Comparison of ENCODE assay signal across 9 cellular contexts in the genomic region with DNA sequence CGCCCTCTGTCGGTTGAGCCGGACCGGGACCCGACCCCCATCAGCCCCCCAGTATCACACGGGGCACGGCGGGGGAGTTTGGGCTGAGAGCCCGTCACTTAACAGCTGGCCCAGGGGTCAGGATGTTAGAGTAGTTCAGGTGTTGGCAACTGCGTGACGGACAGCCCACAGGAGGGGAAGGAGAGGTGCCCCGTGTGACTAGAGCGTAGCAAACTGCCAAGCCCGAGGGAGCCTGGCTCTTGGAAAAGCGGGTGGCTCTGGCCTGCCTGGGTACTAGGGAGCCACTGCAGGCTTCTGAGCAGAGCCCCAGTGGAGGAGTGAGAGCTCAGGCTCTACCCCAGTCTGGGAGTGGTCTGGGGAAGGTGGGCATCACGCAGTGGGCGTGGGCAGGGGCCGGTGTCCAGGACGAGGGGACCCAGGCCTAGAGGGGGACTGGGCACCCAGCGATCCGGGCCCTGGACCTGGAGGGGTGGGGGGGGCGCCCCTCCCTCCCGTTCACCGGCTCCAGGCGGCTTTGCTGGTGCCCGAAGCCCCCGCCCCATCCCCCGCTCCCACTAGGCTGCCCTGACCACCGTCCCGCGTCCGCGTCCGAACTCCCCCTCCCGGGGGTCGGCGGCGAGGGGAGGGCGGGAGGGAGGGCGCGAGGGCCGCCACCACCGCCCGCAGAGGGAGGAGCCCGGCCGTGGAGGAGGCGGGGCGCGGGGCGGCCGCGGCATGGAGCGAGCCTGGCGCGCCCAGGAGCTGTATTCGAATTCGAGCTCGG. TPM values are rescaled to one million over a fixed set of nuclear protein-coding genes. Genes with fewer than 3 reads are reported as not detected.
DNase-seq lines count a peak whose midpoint lies in the region; ATAC-seq, FAIRE-seq and TF ChIP-seq lines count a peak whose summit lies in the region.
"Had no signal": no experiment of that assay in that cellular context is flagged by ENCODE, and none has a peak within 500 bp of the region (broad histone marks: within the 10 kb centered on the region; RNA-seq: fewer than 3 reads in every experiment).

No MANE protein-coding gene starts in this region.

- intact Hi-C loops in kidney (cut with DNase I), result no loop called here

- DNase-seq in DMS79 treated with DMSO at 0.1 percent for 48 hours (lab: John Stamatoyannopoulos, UW), result peak; percentile 0
- no peak for DNase-seq in DMS79 (lab: John Stamatoyannopoulos, UW)
- no peak for DNase-seq in caudate nucleus (lab: John Stamatoyannopoulos, UW)
- DNase-seq in kidney, result peak; percentile 72
- peak in 5 of 49 donors; percentile 29 to 73 (median 51) for DNase-seq in substantia nigra (lab: John Stamatoyannopoulos, UW)
- no peak for DNase-seq in NCI-H774 (lab: John Stamatoyannopoulos, UW)
- no peak for DNase-seq in middle frontal gyrus (ENCODE audit: extremely low spot score, low spot score)

- peaks cover 11 to 22% of the 10 kb centered on the region in 2 donors for H3K4me1 ChIP-seq in kidney (ENCODE audit: control insufficient read depth in 1 of 2, insufficient read depth in 1 of 2, low read depth in 1 of 2, low read length in 2 of 2)

- H3K9ac ChIP-seq in kidney (ENCODE audit: low read length in 2 of 2), result no peak overlapping the region

- no peaks in the 10 kb centered on the region for H3K9me3 ChIP-seq in kidney (ENCODE audit: control insufficient read depth in 1 of 2, low read length in 2 of 2)

- no peak for FAIRE-seq in kidney (lab: Jason Lieb, UNC)
- FAIRE-seq: A204.1 had no signal

- H3K4me3 ChIP-seq in kidney (ENCODE audit: low read length in 2 of 2), result peak overlapping the region in 1 of 2 donors; percentile 32

- peaks cover 0 to 2% of the 10 kb centered on the region in 2 donors for H3K36me3 ChIP-seq in kidney (ENCODE audit: control insufficient read depth in 1 of 2, insufficient read depth in 2 of 2, low read length in 2 of 2)

- no peak for ATAC-seq in HG03280 (IDR thresholded peaks at IDR 0.05; ENCODE audit: unreplicated experiment)

- H3K27ac ChIP-seq in caudate nucleus (ENCODE audit: low read depth, low read length) (peak overlapping the region; percentile 11), kidney (ENCODE audit: low read depth in 2 of 2, low read length in 2 of 2) (no peak overlapping the region), substantia nigra (ENCODE audit: low read depth, low read length, poor library complexity, severe bottlenecking) (peak overlapping the region; percentile 55)

- TF ChIP-seq CTCF in kidney (IDR thresholded peaks at IDR 0.05; ENCODE audit: borderline replicate concordance, extremely low read depth, insufficient read depth), result peak; percentile 24

RNA-seq across cellular contexts. Expression of gene SHANK3, which starts 24.4 kb away (rescaled TPM):
- total RNA-seq in kidney, result 40.5 TPM
- 8.8 TPM for polyA plus RNA-seq in kidney (ENCODE audit: insufficient read depth, low read depth, low replicate concordance)

RNA-seq across cellular contexts. Expression of gene ACR, which starts 41.0 kb away (rescaled TPM):
- total RNA-seq in kidney, result 1.6 TPM
- polyA plus RNA-seq in kidney (ENCODE audit: insufficient read depth, low read depth, low replicate concordance), result 1.0 TPM

Comparison
In these comparisons a context has a peak if more than half of its experiments do, and no peak if none do; other contexts are left out.
1. DNase-seq: peak in DMS79 treated with DMSO at 0.1 percent for 48 hours (single experiment) and kidney (single experiment); none in DMS79 (single experiment), caudate nucleus (0 of 61), NCI-H774 (single experiment) and middle frontal gyrus (single experiment).
2. H3K27ac ChIP-seq: peak in caudate nucleus (single experiment) and substantia nigra (single experiment); none in kidney (0 of 2).